8 cellular contexts compared by ENCODE assay signal in the genomic region with DNA sequence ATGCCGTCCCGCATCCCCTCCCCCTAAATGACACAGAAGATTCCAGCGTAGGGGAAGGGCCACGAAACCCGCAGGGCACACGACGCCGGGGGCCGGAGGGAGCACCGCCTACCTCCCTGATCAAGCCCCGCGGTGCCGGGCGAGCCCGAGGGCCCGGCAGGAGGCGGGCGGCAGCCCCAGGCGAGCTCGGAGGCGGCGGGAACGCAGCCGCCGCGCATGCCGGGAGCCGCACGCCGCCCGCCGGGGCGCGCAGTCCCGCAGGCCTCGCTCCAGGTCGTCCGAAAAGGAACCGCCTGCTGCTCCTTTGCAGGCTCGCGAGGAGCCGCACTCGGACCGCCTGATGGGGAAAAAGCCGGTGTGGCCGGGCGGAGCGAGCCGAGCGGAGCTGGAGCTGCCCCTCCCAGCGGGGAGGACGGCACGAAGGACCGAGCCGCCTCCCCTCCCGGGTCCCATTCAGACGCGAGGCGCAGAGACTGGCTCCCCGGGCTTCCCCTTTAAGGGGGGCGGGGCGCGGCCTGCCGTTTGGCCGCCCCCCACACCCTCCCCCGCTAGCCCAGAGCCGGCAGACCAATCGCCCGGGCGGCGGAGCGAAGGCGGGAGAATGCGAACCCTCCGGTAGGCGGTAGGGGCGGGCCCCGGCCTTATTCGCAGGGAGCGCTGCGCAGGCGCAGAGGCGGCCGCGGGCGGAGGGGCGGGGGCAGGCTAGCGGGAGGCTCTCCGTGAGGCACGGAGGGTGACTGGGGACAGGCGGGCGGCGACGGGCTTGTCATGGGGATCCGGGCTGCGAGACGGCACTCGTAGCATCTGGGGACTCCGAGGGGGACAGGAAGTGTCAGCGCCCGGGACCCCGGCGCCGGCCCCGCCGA. TPM values are rescaled to one million over a fixed set of nuclear protein-coding genes. Genes with fewer than 3 reads are reported as not detected.
DNase-seq lines count a peak whose midpoint lies in the region; ATAC-seq and TF ChIP-seq lines count a peak whose summit lies in the region.

No MANE protein-coding gene starts in this region.

- peak; percentile 77 for ATAC-seq in CD4-positive, alpha-beta T cell (ENCODE audit: poor library complexity)
- peak; percentile 59 for ATAC-seq in GM19438 (IDR thresholded peaks at IDR 0.05; ENCODE audit: low read depth, unreplicated experiment)
- ATAC-seq in HG03575 (IDR thresholded peaks at IDR 0.05; ENCODE audit: extremely low read depth, insufficient number of reproducible peaks, low FRiP score, unreplicated experiment) = peak; percentile 50
- peak; percentile 95 to 98 for ATAC-seq in lower lobe of right lung

- H3K27me3 Mint-ChIP-seq in CD4-positive, alpha-beta T cell = no peaks in the 10 kb centered on the region
- no peaks in the 10 kb centered on the region for H3K27me3 Mint-ChIP-seq in activated CD4-positive, alpha-beta memory T cell treated with anti-CD3 and anti-CD28 coated beads, Interleukin-2, amount 10 ng/mL, durations not matched to agents 7 days and 5 days

- H3K4me1 Mint-ChIP-seq in CD4-positive, alpha-beta T cell (ENCODE audit: low read depth) = peaks cover 46% of the 10 kb centered on the region
- H3K4me1 Mint-ChIP-seq in activated CD4-positive, alpha-beta memory T cell treated with anti-CD3 and anti-CD28 coated beads, Interleukin-2, amount 10 ng/mL, durations not matched to agents 7 days and 5 days = peaks cover 46% of the 10 kb centered on the region

- H3K4me3 Mint-ChIP-seq in CD4-positive, alpha-beta T cell = peak overlapping the region; percentile 100
- H3K4me3 Mint-ChIP-seq in activated CD4-positive, alpha-beta memory T cell treated with anti-CD3 and anti-CD28 coated beads, Interleukin-2, amount 10 ng/mL, durations not matched to agents 7 days and 5 days = peak overlapping the region; percentile 93

- H3K4me1 ChIP-seq in duodenal mucosa (ENCODE audit: control insufficient read depth in 1 of 2, insufficient read depth in 2 of 2, low read length in 2 of 2) (peaks cover 26 to 35% of the 10 kb centered on the region in 2 donors), lower lobe of right lung (peaks cover 43% of the 10 kb centered on the region)

- H3K27ac ChIP-seq in CD4-positive, alpha-beta T cell (ENCODE audit: low read depth, low read length) = peak overlapping the region; percentile 94
- peak overlapping the region; percentile 96 for H3K27ac ChIP-seq in duodenal mucosa (ENCODE audit: low read depth, low read length)
- H3K27ac ChIP-seq in lower lobe of right lung = peak overlapping the region; percentile 98

- H3K27me3 ChIP-seq in CD4-positive, alpha-beta T cell (ENCODE audit: control insufficient read depth, insufficient read depth, low read length) = no peaks in the 10 kb centered on the region
- H3K27me3 ChIP-seq in duodenal mucosa (ENCODE audit: control insufficient read depth in 1 of 2, insufficient read depth in 2 of 2, low read length in 2 of 2) (no peaks in the 10 kb centered on the region), lower lobe of right lung (ENCODE audit: low read depth) (no peaks in the 10 kb centered on the region)

- peak; percentile 98 to 100 (median 99) for DNase-seq in CD4-positive, alpha-beta T cell
- DNase-seq in NCI-H82 (lab: John Stamatoyannopoulos, UW) (peak; percentile 97), lower lobe of right lung (peak; percentile 100)
- peak; percentile 99 for DNase-seq in activated CD4-positive, alpha-beta memory T cell treated with anti-CD3 and anti-CD28 coated beads, Interleukin-2, amount 10 ng/mL, durations not matched to agents 7 days and 5 days
- DNase-seq in stimulated activated CD4-positive, alpha-beta T cell treated with anti-CD3 and anti-CD28 coated beads, TNF-alpha, amount 100 ng/mL, for 24 hours (ENCODE audit: low read depth in 3 of 3) = peak; percentile 98 to 99 (median 99)

- H3K9me3 ChIP-seq in CD4-positive, alpha-beta T cell (ENCODE audit: control insufficient read depth, low read length) = no peaks in the 10 kb centered on the region
- H3K9me3 ChIP-seq in duodenal mucosa (ENCODE audit: control insufficient read depth in 1 of 2, low read length in 2 of 2) (no peaks in the 10 kb centered on the region), lower lobe of right lung (no peaks in the 10 kb centered on the region)

- H3K36me3 ChIP-seq in duodenal mucosa (ENCODE audit: control insufficient read depth in 1 of 2, insufficient read depth in 2 of 2, low read length in 2 of 2) = no peaks in the 10 kb centered on the region
- H3K36me3 ChIP-seq in lower lobe of right lung = no peaks in the 10 kb centered on the region

- TF ChIP-seq CTCF in CD4-positive, alpha-beta T cell (IDR thresholded peaks at IDR 0.05) = peak; percentile 8
- TF ChIP-seq CTCF in lower lobe of right lung (IDR thresholded peaks at IDR 0.05) = peak; percentile 27

- POLR2A ChIA-PET in CD4-positive, alpha-beta T cell (lab: Charles Lee) = interaction anchor here (0.7 to 5.3 kb wide), 16 partner anchors 8 to 1891 kb away, joined by 3 to 107 read pairs (median 6); a partner anchor contains a TSS
- POLR2A ChIA-PET in activated CD4-positive, alpha-beta memory T cell treated with anti-CD3 and anti-CD28 coated beads, Interleukin-2, amount 10 ng/mL, durations not matched to agents 7 days and 5 days (lab: Charles Lee) = interaction anchor here (0.8 to 5.0 kb wide), 18 partner anchors 9 to 1229 kb away, joined by 3 to 96 read pairs (median 4); a partner anchor contains a TSS

- H3K4me3 ChIP-seq in duodenal mucosa (ENCODE audit: low read depth in 1 of 2, low read length in 2 of 2) = peak overlapping the region; percentile 97 to 98
- peak overlapping the region; percentile 88 for H3K4me3 ChIP-seq in lower lobe of right lung

- peaks cover 17% of the 10 kb centered on the region for H3K36me3 Mint-ChIP-seq in CD4-positive, alpha-beta T cell (ENCODE audit: low read depth)
- no peaks in the 10 kb centered on the region for H3K36me3 Mint-ChIP-seq in activated CD4-positive, alpha-beta memory T cell treated with anti-CD3 and anti-CD28 coated beads, Interleukin-2, amount 10 ng/mL, durations not matched to agents 7 days and 5 days (ENCODE audit: low read depth)

- peak overlapping the region; percentile 89 to 95 for H3K9ac ChIP-seq in duodenal mucosa (ENCODE audit: low read depth in 1 of 2, low read length in 2 of 2)

- H3K9me3 Mint-ChIP-seq in CD4-positive, alpha-beta T cell = no peaks in the 10 kb centered on the region
- H3K9me3 Mint-ChIP-seq in activated CD4-positive, alpha-beta memory T cell treated with anti-CD3 and anti-CD28 coated beads, Interleukin-2, amount 10 ng/mL, durations not matched to agents 7 days and 5 days = no peaks in the 10 kb centered on the region

- intact Hi-C loops in CD4-positive, alpha-beta T cell (cut with DNase I, micrococcal nuclease) = loop anchor here (1.0 to 10.0 kb wide), 7 partner anchors 32 to 1963 kb away; a partner anchor contains a TSS
- intact Hi-C loops in lower lobe of right lung (cut with DNase I) = no loop called here

- CTCF ChIA-PET in CD4-positive, alpha-beta T cell (lab: Charles Lee) = interaction anchor here (1.2 to 1.9 kb wide), 4 partner anchors 58 to 206 kb away, joined by 3 to 8 read pairs (median 4); a partner anchor contains a TSS
- CTCF ChIA-PET in activated CD4-positive, alpha-beta memory T cell treated with anti-CD3 and anti-CD28 coated beads, Interleukin-2, amount 10 ng/mL, durations not matched to agents 7 days and 5 days (lab: Charles Lee) = interaction anchor here (0.6 to 1.9 kb wide), 6 partner anchors 11 to 1702 kb away, joined by 3 to 9 read pairs (median 4); no protein-coding TSS in a partner anchor

- peak overlapping the region; percentile 97 for H3K27ac Mint-ChIP-seq in CD4-positive, alpha-beta T cell
- peak overlapping the region; percentile 93 for H3K27ac Mint-ChIP-seq in activated CD4-positive, alpha-beta memory T cell treated with anti-CD3 and anti-CD28 coated beads, Interleukin-2, amount 10 ng/mL, durations not matched to agents 7 days and 5 days

RNA-seq across cellular contexts. Expression of a gene that starts 0.6 kb away (rescaled TPM):
- 10 to 100 TPM; 12.5 to 12.8 TPM for total RNA-seq in CD4-positive, alpha-beta T cell
- 10 to 100 TPM; 12.8 to 13.3 TPM for total RNA-seq in activated CD4-positive, alpha-beta memory T cell treated with anti-CD3 and anti-CD28 coated beads, Interleukin-2, amount 10 ng/mL, durations not matched to agents 7 days and 5 days
- 9.5 TPM for total RNA-seq in lower lobe of right lung

RNA-seq across cellular contexts. Expression of a gene that starts 59.9 kb away (rescaled TPM):
- total RNA-seq in CD4-positive, alpha-beta T cell = 10 to 100 TPM; 55.7 to 56.9 TPM
- 10 to 100 TPM; 30.5 to 30.9 TPM for total RNA-seq in activated CD4-positive, alpha-beta memory T cell treated with anti-CD3 and anti-CD28 coated beads, Interleukin-2, amount 10 ng/mL, durations not matched to agents 7 days and 5 days
- 15.4 TPM for total RNA-seq in lower lobe of right lung

Comparison
In these comparisons a context has a peak if more than half of its experiments do, and no peak if none do; other contexts are left out.
1. Peak in every context shown above with its lines: DNase-seq, ATAC-seq, H3K4me3 ChIP-seq and H3K27ac ChIP-seq.